Comparison of ENCODE assay signal across 28 cellular contexts in the genomic region with DNA sequence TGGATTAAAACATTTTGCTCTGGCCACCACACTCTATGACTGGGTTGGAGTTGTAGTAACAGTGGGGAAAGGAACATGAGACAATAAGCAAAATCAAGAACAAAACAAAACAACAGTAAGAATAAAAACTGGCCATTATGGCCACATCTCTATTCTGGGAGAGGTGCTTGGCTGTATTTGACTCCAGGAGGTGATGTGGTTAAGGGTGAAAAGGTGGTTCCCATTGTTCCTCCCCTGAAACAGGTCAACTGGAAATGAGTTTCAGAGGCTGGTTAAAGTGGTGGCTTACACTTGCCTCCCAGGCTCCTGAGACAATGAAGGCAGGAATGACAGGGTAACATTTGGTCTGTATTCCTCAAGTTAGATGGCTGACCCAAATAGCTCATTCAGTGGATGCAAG.
"Had no signal": no experiment of that assay in that cellular context is flagged by ENCODE, and none has a peak within 500 bp of the region (broad histone marks: within the 10 kb centered on the region; RNA-seq: fewer than 3 reads in every experiment).

No MANE protein-coding gene starts in this region.

- H3K36me3 Mint-ChIP-seq: naive thymus-derived CD8-positive, alpha-beta T cell; stimulated activated effector memory CD8-positive, alpha-beta T cell treated with anti-CD3 and anti-CD28 coated beads, Interleukin-12 subunit alpha, Interleukin-12 subunit beta, amount 100 ng/mL, for 72 hours had no signal

- H3K4me3 ChIP-seq: left lung, lower lobe of right lung, pancreas, psoas muscle, skin epidermis, suprapubic skin, thoracic aorta, tibial artery, upper lobe of right lung, uterus had no signal

- H3K4me1 Mint-ChIP-seq: naive thymus-derived CD8-positive, alpha-beta T cell; nephron; neural crest cell; stimulated activated effector memory CD8-positive, alpha-beta T cell treated with anti-CD3 and anti-CD28 coated beads, Interleukin-12 subunit alpha, Interleukin-12 subunit beta, amount 100 ng/mL, for 72 hours had no signal

- H3K27ac Mint-ChIP-seq: naive thymus-derived CD8-positive, alpha-beta T cell; nephron; stimulated activated effector memory CD8-positive, alpha-beta T cell treated with anti-CD3 and anti-CD28 coated beads, Interleukin-12 subunit alpha, Interleukin-12 subunit beta, amount 100 ng/mL, for 72 hours; stimulated activated naive CD8-positive, alpha-beta T cell treated with anti-CD3 and anti-CD28 coated beads, Interleukin-15, Interleukin-2, amounts not matched to agents 100 ng/mL and 50 ng/mL, for 24 hours had no signal

- H3K9me3 ChIP-seq: lower lobe of right lung, pancreas, psoas muscle, suprapubic skin, thoracic aorta, tibial artery, upper lobe of right lung, uterus had no signal

- H3K4me1 ChIP-seq: left lung, lower lobe of right lung, pancreas, psoas muscle, suprapubic skin, tibial artery, upper lobe of right lung, uterus had no signal

- H3K4me3 Mint-ChIP-seq: naive thymus-derived CD8-positive, alpha-beta T cell; nephron; neural crest cell; stimulated activated effector memory CD8-positive, alpha-beta T cell treated with anti-CD3 and anti-CD28 coated beads, Interleukin-12 subunit alpha, Interleukin-12 subunit beta, amount 100 ng/mL, for 72 hours; stimulated activated naive CD8-positive, alpha-beta T cell treated with anti-CD3 and anti-CD28 coated beads, Interleukin-15, Interleukin-2, amounts not matched to agents 100 ng/mL and 50 ng/mL, for 24 hours had no signal

- H3K27me3 ChIP-seq: left lung, pancreas, suprapubic skin, tibial artery, upper lobe of right lung, uterus had no signal

- ATAC-seq: left cardiac atrium; left lung; lower lobe of right lung; naive thymus-derived CD8-positive, alpha-beta T cell; pancreas; psoas muscle; right cardiac atrium; sciatic nerve; stimulated activated effector memory CD8-positive, alpha-beta T cell treated with anti-CD3 and anti-CD28 coated beads, Interleukin-12 subunit alpha, Interleukin-12 subunit beta, amount 100 ng/mL, for 72 hours; upper lobe of right lung had no signal

- H3K9me3 Mint-ChIP-seq: stimulated activated effector memory CD8-positive, alpha-beta T cell treated with anti-CD3 and anti-CD28 coated beads, Interleukin-12 subunit alpha, Interleukin-12 subunit beta, amount 100 ng/mL, for 72 hours; stimulated activated naive CD8-positive, alpha-beta T cell treated with anti-CD3 and anti-CD28 coated beads, Interleukin-15, Interleukin-2, amounts not matched to agents 100 ng/mL and 50 ng/mL, for 24 hours had no signal

- H3K36me3 ChIP-seq: left lung, lower lobe of right lung, pancreas, suprapubic skin, thoracic aorta, tibial artery, upper lobe of right lung, uterus had no signal

- H3K27ac ChIP-seq: left lung, lower lobe of right lung, pancreas, psoas muscle, skin epidermis, suprapubic skin, thoracic aorta, tibial artery, upper lobe of right lung, uterus had no signal

- DNase-seq: kidney glomerular epithelial cell; left cardiac atrium; left lung; lower lobe of right lung; mammary epithelial cell; mesenchymal stem cell; naive thymus-derived CD8-positive, alpha-beta T cell; nucleus accumbens; pancreas; posterior cingulate gyrus; psoas muscle; right cardiac atrium; stimulated activated CD4-positive, alpha-beta T cell treated with anti-CD3 and anti-CD28 coated beads, Interleukin-12 subunit alpha, Interleukin-12 subunit beta, amount 100 ng/mL, for 4 hours; stimulated activated CD4-positive, alpha-beta T cell treated with anti-CD3 and anti-CD28 coated beads, Interleukin-15, amount 100 ng/mL, for 24 hours; stimulated activated CD4-positive, alpha-beta T cell treated with anti-CD3 and anti-CD28 coated beads, Interleukin-4, amount 100 ng/mL, for 24 hours; stimulated activated naive CD4-positive, alpha-beta T cell; tibial artery; trophoblast cell; upper lobe of right lung; uterus had no signal
